ENCODE assay signal across 11 cellular contexts in the genomic region with DNA sequence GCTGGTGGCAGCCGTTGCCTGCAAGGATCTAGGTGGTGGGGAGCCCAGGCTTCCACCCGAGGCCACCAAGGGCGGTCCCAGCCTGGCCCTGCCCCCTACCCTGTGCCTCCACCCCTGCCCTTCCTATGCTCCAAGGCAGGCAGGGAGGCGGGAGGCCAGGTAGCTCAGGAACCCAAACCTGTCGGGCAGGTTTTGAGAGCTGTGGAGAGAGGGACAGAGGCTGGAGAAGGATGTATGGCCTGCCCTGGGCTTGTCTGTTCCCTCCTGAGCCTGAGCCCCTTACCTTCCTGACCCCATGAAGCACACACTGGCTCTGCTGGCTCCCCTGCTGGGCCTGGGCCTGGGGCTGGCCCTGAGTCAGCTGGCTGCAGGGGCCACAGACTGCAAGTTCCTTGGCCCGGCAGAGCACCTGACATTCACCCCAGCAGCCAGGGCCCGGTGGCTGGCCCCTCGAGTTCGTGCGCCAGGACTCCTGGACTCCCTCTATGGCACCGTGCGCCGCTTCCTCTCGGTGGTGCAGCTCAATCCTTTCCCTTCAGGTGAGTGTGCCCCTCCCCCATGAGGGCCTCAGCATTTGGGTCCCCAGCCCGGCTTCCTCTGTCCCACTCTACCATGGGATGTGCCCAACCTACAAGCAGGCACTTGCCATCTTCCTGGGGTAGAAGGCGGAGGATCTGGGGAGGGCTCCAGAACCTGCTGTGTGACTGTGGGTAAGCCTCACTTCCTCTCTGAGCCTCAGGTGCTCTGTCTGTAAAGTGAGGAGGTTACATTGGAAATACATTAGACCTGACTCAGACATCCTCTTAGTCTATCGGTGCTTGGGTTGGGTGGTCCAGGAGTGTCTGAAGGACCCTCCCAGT. TPM values are rescaled to one million over a fixed set of nuclear protein-coding genes. Genes with fewer than 3 reads are reported as not detected.
A peak's percentile ranks its signal among the peaks of the same experiment; 100 is the strongest.
DNase-seq lines count a peak whose midpoint lies in the region; ATAC-seq and TF ChIP-seq lines count a peak whose summit lies in the region.
"Had no signal": no experiment of that assay in that cellular context is flagged by ENCODE, and none has a peak within 500 bp of the region (broad histone marks: within the 10 kb centered on the region; RNA-seq: fewer than 3 reads in every experiment).

A gene with protein sequence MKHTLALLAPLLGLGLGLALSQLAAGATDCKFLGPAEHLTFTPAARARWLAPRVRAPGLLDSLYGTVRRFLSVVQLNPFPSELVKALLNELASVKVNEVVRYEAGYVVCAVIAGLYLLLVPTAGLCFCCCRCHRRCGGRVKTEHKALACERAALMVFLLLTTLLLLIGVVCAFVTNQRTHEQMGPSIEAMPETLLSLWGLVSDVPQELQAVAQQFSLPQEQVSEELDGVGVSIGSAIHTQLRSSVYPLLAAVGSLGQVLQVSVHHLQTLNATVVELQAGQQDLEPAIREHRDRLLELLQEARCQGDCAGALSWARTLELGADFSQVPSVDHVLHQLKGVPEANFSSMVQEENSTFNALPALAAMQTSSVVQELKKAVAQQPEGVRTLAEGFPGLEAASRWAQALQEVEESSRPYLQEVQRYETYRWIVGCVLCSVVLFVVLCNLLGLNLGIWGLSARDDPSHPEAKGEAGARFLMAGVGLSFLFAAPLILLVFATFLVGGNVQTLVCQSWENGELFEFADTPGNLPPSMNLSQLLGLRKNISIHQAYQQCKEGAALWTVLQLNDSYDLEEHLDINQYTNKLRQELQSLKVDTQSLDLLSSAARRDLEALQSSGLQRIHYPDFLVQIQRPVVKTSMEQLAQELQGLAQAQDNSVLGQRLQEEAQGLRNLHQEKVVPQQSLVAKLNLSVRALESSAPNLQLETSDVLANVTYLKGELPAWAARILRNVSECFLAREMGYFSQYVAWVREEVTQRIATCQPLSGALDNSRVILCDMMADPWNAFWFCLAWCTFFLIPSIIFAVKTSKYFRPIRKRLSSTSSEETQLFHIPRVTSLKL (plus strand): TSS at position 159 of the 860 bp plus-strand sequence. CDS start 137 bp downstream, at position 296.

- 0 out of 2 replicates have a peak, but pooled peaks cover 2% of the 10 kb centered on the region for H3K9me3 ChIP-seq in IMR-90 (ENCODE audit: control insufficient read depth, insufficient read depth, low read length)
- H3K9me3 ChIP-seq in effector memory CD4-positive, alpha-beta T cell (ENCODE audit: control insufficient read depth, low read length): no peaks in the 10 kb centered on the region

- whole genome bisulfite sequencing in IMR-90 (ENCODE audit: extremely low coverage in 2 of 2, insufficient read length in 1 of 2), 2 experiments: no CpG with 5 or more reads among the region's 17 CpGs

- no peak within 1 kb of the TSS for H3K18ac ChIP-seq in IMR-90 (ENCODE audit: low read depth, low read length)

- H3K9ac ChIP-seq in IMR-90 (ENCODE audit: low read depth, low read length): no peak within 1 kb of the TSS

- no peak within 1 kb of the TSS for H4K8ac ChIP-seq in IMR-90 (ENCODE audit: low read depth in 2 of 2, low read length in 2 of 2)

- no peaks in the 10 kb centered on the region for H3K9me3 Mint-ChIP-seq in natural killer cell
- H3K9me3 Mint-ChIP-seq: CD4-positive, CD25-positive, alpha-beta regulatory T cell had no signal

- H3K4me1 Mint-ChIP-seq in natural killer cell: no peaks in the 10 kb centered on the region
- H3K4me1 Mint-ChIP-seq: CD4-positive, CD25-positive, alpha-beta regulatory T cell had no signal

- in situ Hi-C loops in IMR-90 (cut with MboI; ENCODE audit: low sequenced_read_pairs) (no loop called here), GM13976 (cut with MboI; ENCODE audit: low sequenced_read_pairs, unreplicated experiment) (no loop called here)

- H3K36me3 Mint-ChIP-seq in natural killer cell: no peaks in the 10 kb centered on the region
- H3K36me3 Mint-ChIP-seq: CD4-positive, CD25-positive, alpha-beta regulatory T cell had no signal

- no peaks in the 10 kb centered on the region for H4K20me1 ChIP-seq in IMR-90 (ENCODE audit: insufficient read depth, low read length)

- H2AK5ac ChIP-seq in IMR-90 (ENCODE audit: low read depth, low read length): no peak within 1 kb of the TSS

- no peak within 1 kb of the TSS for H2BK15ac ChIP-seq in IMR-90 (ENCODE audit: low read depth, low read length)

- TF ChIP-seq RAD21 in IMR-90 (IDR thresholded peaks at IDR 0.05; ENCODE audit: low read length): no peak

- no peak within 1 kb of the TSS for H3K4me2 ChIP-seq in IMR-90 (ENCODE audit: low read depth, low read length)

- dilution Hi-C loops in IMR-90 (cut with HindIII; ENCODE audit: low sequenced_read_pairs, unreplicated experiment): no loop called here

- no peak within 1 kb of the TSS for H4K5ac ChIP-seq in IMR-90 (ENCODE audit: low read depth, low read length)

- POLR2A ChIA-PET in IMR-90 (lab: Charles Lee; ENCODE audit: unreplicated experiment): no interaction called here

- TF ChIP-seq CTCF in IMR-90 (conservative IDR thresholded peaks at IDR 0.05; ENCODE audit: low read depth, low read length) (no peak), natural killer cell (IDR thresholded peaks at IDR 0.05) (no peak), GM13976 (IDR thresholded peaks at IDR 0.05; ENCODE audit: borderline replicate concordance, control extremely low read depth, extremely low read depth, insufficient read depth, missing control alignments) (no peak)

- H3K36me3 ChIP-seq in IMR-90 (ENCODE audit: control insufficient read depth, insufficient read depth, low read length): no peaks in the 10 kb centered on the region
- H3K36me3 ChIP-seq in effector memory CD4-positive, alpha-beta T cell (ENCODE audit: control insufficient read depth, insufficient read depth, low read length): no peaks in the 10 kb centered on the region

- H2AFZ ChIP-seq in IMR-90 (replicated peaks; ENCODE audit: low read length, poor library complexity): no peak within 1 kb of the TSS

- no peaks in the 10 kb centered on the region for H3K79me1 ChIP-seq in IMR-90 (ENCODE audit: low read depth in 1 of 2, low read length in 2 of 2)

- no peak within 1 kb of the TSS for H4K91ac ChIP-seq in IMR-90 (ENCODE audit: insufficient read depth, low read depth, low read length)

- ATAC-seq in IMR-90 (ENCODE audit: low read depth): no peak
- ATAC-seq in natural killer cell: no peak
- no peak for ATAC-seq in GM19351 (IDR thresholded peaks at IDR 0.05; ENCODE audit: unreplicated experiment)

- DNase-seq in COLO668 (lab: John Stamatoyannopoulos, UW; ENCODE audit: unreplicated experiment): peak; percentile 59
- no peak for DNase-seq in IMR-90
- DNase-seq in epithelial cell of prostate (ENCODE audit: low read depth, low spot score): no peak
- peak; percentile 9 for DNase-seq in natural killer cell
- DNase-seq in GM13976 (ENCODE audit: low spot score): no peak
- DNase-seq in effector memory CD4-positive, alpha-beta T cell: no peak
- DNase-seq in RKO (ENCODE audit: low spot score): no peak
- DNase-seq: activated CD4-positive, alpha-beta T cell treated with anti-CD3 and anti-CD28 coated beads for 1 hour; amygdala; CD4-positive, CD25-positive, alpha-beta regulatory T cell had no signal

- no peaks in the 10 kb centered on the region for H3K9me1 ChIP-seq in IMR-90 (ENCODE audit: insufficient read depth, low read length)

- CTCF ChIA-PET in IMR-90 (lab: Yijun Ruan, JAX): no interaction called here

- H3K23ac ChIP-seq in IMR-90 (ENCODE audit: low read depth, low read length): no peak within 1 kb of the TSS

- H2BK20ac ChIP-seq in IMR-90 (ENCODE audit: low read depth, low read length): no peak within 1 kb of the TSS

- no peak within 1 kb of the TSS for H2BK120ac ChIP-seq in IMR-90 (ENCODE audit: low read depth, low read length)

- H3K27me3 ChIP-seq in IMR-90 (ENCODE audit: control insufficient read depth, insufficient read depth, low read length): no peaks in the 10 kb centered on the region
- H3K27me3 ChIP-seq in effector memory CD4-positive, alpha-beta T cell (replicated peaks; ENCODE audit: control insufficient read depth, insufficient read depth, low read length, poor library complexity, severe bottlenecking): no peaks in the 10 kb centered on the region

- no peak for TF ChIP-seq POLR2A in IMR-90 (IDR thresholded peaks at IDR 0.05; ENCODE audit: low read depth, low read length)

- H3K4me3 Mint-ChIP-seq in natural killer cell: no peak within 1 kb of the TSS
- H3K4me3 Mint-ChIP-seq: CD4-positive, CD25-positive, alpha-beta regulatory T cell had no signal

- no peak within 1 kb of the TSS for H3K4ac ChIP-seq in IMR-90 (ENCODE audit: low read depth, low read length)

- H3K27ac ChIP-seq in IMR-90 (ENCODE audit: insufficient read depth, low read length): no peak within 1 kb of the TSS
- H3K27ac ChIP-seq in epithelial cell of prostate: peak within 1 kb of the TSS; percentile 97
- no peak within 1 kb of the TSS for H3K27ac ChIP-seq in effector memory CD4-positive, alpha-beta T cell (ENCODE audit: insufficient read depth, low read length, poor library complexity, severe bottlenecking)

- H3K4me1 ChIP-seq in IMR-90 (ENCODE audit: control insufficient read depth, insufficient read depth, low read length): no peaks in the 10 kb centered on the region
- H3K4me1 ChIP-seq in effector memory CD4-positive, alpha-beta T cell (ENCODE audit: control insufficient read depth, insufficient read depth, low read length, poor library complexity, severe bottlenecking): no peaks in the 10 kb centered on the region

- no peak within 1 kb of the TSS for H3K14ac ChIP-seq in IMR-90 (replicated peaks; ENCODE audit: low read depth, low read length)

- intact Hi-C loops in IMR-90 (cut with micrococcal nuclease): no loop called here
- intact Hi-C loops in natural killer cell (cut with micrococcal nuclease): no loop called here

- no peaks in the 10 kb centered on the region for H3K27me3 Mint-ChIP-seq in natural killer cell (ENCODE audit: low read depth in 2 of 2)
- H3K27me3 Mint-ChIP-seq: CD4-positive, CD25-positive, alpha-beta regulatory T cell had no signal

- BruUV-seq in IMR-90 (replicated peaks; lab: Mats Ljungman, UMichigan): no TSS peak

- no peak within 1 kb of the TSS for H3K27ac Mint-ChIP-seq in natural killer cell

- H3K56ac ChIP-seq in IMR-90 (ENCODE audit: extremely low read depth, insufficient read depth, low read length): no peak within 1 kb of the TSS

- H3K4me3 ChIP-seq in IMR-90 (ENCODE audit: insufficient read depth, low read depth, low read length): no peak within 1 kb of the TSS
- no peak within 1 kb of the TSS for H3K4me3 ChIP-seq in effector memory CD4-positive, alpha-beta T cell (ENCODE audit: insufficient read depth, low read depth, low read length, poor library complexity, severe bottlenecking)

- H2BK5ac ChIP-seq in IMR-90 (ENCODE audit: low read depth, low read length, poor library complexity, severe bottlenecking): no peak within 1 kb of the TSS

- peak within 1 kb of the TSS; percentile 50 for H2AK9ac ChIP-seq in IMR-90 (replicated peaks; ENCODE audit: low read depth, low read length, poor library complexity)

TF ChIP-seq in IMR-90, 13 proteins besides CTCF, POLR2A, EP300 and RAD21 (continues in another document):
- no peak for TF ChIP-seq RFX5 (IDR thresholded peaks at IDR 0.05; ENCODE audit: low read depth, low read length)

RNA-seq across cellular contexts. Expression of the gene that starts here (rescaled TPM):
- total RNA-seq in IMR-90 (2012; rRNA removed): not detected in 2 replicates
- polyA plus RNA-seq in IMR-90 (2012; rRNA removed): 0.26 and 0.65 TPM in 2 replicates
- polyA plus RNA-seq in IMR-90 (2012; cell fraction: cytosol; rRNA removed): 0.01 and 0.21 TPM in 2 replicates
- polyA plus RNA-seq in IMR-90 (2012; cell fraction: nucleus; rRNA removed; ENCODE audit: low replicate concordance): 2.3 and 4.0 TPM in 2 replicates
- 1 to 10 TPM in 1 of 3 donors, under 1 TPM in 2; 0.64 to 1.1 (median 0.70) TPM for total RNA-seq in natural killer cell
- polyA plus RNA-seq: CD4-positive, CD25-positive, alpha-beta regulatory T cell had no signal

Comparison
In these comparisons a context has a peak if more than half of its experiments do, and no peak if none do; other contexts are left out.
1. DNase-seq: peak in COLO668 (single experiment) and natural killer cell (single experiment); none in IMR-90 (single experiment), epithelial cell of prostate (single experiment), GM13976 (single experiment), effector memory CD4-positive, alpha-beta T cell (0 of 3) and RKO (single experiment).